In the genomic region with DNA sequence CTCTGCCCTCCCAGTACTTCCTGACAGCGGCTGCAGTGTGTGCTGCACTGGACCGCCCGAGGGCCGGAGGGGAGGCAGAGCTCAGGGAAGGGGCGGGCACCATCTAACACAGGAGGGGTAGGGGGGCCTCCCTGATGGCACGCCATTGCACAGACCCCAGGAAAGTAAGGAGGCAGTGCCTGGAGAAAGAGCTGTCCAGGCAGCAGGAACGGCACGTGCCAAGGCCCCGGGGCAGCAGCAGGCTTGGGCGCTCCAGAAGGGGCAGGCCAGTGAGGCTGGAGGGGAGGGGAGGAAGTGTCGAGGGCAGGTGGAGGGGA, we compare ENCODE assay signal across 25 cellular contexts.
A peak's percentile ranks its signal among the peaks of the same experiment; 100 is the strongest.
DNase-seq lines count a peak whose midpoint lies in the region; ATAC-seq and TF ChIP-seq lines count a peak whose summit lies in the region.
"Had no signal": no experiment of that assay in that cellular context is flagged by ENCODE, and none has a peak within 500 bp of the region (broad histone marks: within the 10 kb centered on the region; RNA-seq: fewer than 3 reads in every experiment).

No MANE protein-coding gene starts in this region.

- peaks cover 20% of the 10 kb centered on the region for H3K4me1 ChIP-seq in BE2C
- peaks cover 0 to 17% (median 6%) of the 10 kb centered on the region in 12 donors for H3K4me1 ChIP-seq in heart left ventricle
- H3K4me1 ChIP-seq in neuronal stem cell (ENCODE audit: control insufficient read depth in 2 of 2, insufficient read depth in 1 of 2, low read depth in 1 of 2, low read length in 2 of 2), result peaks cover 0 to 22% of the 10 kb centered on the region in 2 donors

- H3K4ac ChIP-seq in neuronal stem cell (ENCODE audit: low read length), result no peak overlapping the region

- no peak overlapping the region for H4K91ac ChIP-seq in neuronal stem cell (ENCODE audit: low read depth, low read length, poor library complexity)

- TF ChIP-seq CTCF in BE2C (IDR thresholded peaks at IDR 0.05; ENCODE audit: low read depth, low read length), result no peak
- no peak for TF ChIP-seq CTCF in heart left ventricle (IDR thresholded peaks at IDR 0.05)

- H2AK5ac ChIP-seq in neuronal stem cell (ENCODE audit: low read depth, low read length), result no peak overlapping the region

- intact Hi-C loops in heart left ventricle (cut with DNase I), result no loop called here

- H2BK120ac ChIP-seq in neuronal stem cell (ENCODE audit: low read depth, low read length), result no peak overlapping the region

- no peak overlapping the region for H3K23ac ChIP-seq in neuronal stem cell (ENCODE audit: low read depth, low read length, poor library complexity)

- 74 to 84% (median 80%) methylated on average over 8 to 11 of the region's 11 CpGs for WGBS in heart left ventricle, 4 donors
- no CpG with 5 or more reads among the region's 11 CpGs for WGBS in neuronal stem cell (ENCODE audit: extremely low coverage in 2 of 2, insufficient read length in 2 of 2, insufficient replicate concordance in 1 of 2), 2 donors

- no peak for TF ChIP-seq POLR2A in heart left ventricle (IDR thresholded peaks at IDR 0.05)

- H3K9ac ChIP-seq in neuronal stem cell (ENCODE audit: low read depth, low read length, poor library complexity), result no peak overlapping the region
- H3K9ac ChIP-seq: SK-N-SH had no signal

- H2BK15ac ChIP-seq in neuronal stem cell (ENCODE audit: low read length), result peak overlapping the region; percentile 91

- H2BK5ac ChIP-seq in neuronal stem cell (ENCODE audit: low read length), result no peak overlapping the region

- no peak overlapping the region for H2AFZ ChIP-seq in neuronal stem cell (ENCODE audit: low read length)

- H2BK12ac ChIP-seq in neuronal stem cell (ENCODE audit: low read length), result no peak overlapping the region

- no peak for ATAC-seq in heart left ventricle
- ATAC-seq: CD8-positive, alpha-beta T cell; HCT116; Panc1 had no signal

- no peak overlapping the region for H3K4me3 ChIP-seq in BE2C (ENCODE audit: low read depth, low read length)
- no peak overlapping the region for H3K4me3 ChIP-seq in H7 (ENCODE audit: insufficient read depth, low read depth, low read length)
- no peak overlapping the region for H3K4me3 ChIP-seq in heart left ventricle
- H3K4me3 ChIP-seq in neuronal stem cell (ENCODE audit: low read length in 2 of 2), result no peak overlapping the region

- no peak overlapping the region for H3K27ac ChIP-seq in heart left ventricle
- H3K27ac ChIP-seq in neuronal stem cell (replicated peaks; ENCODE audit: low read length), result no peak overlapping the region
- H3K27ac ChIP-seq: C4-2B, HL-60, RWPE1 had no signal

- H4K8ac ChIP-seq in neuronal stem cell (ENCODE audit: low read depth, low read length), result no peak overlapping the region

- peak; percentile 9 for DNase-seq in BE2C
- peak; percentile 62 for DNase-seq in H7
- peak in 3 of 5 donors; percentile 5 to 22 (median 19) for DNase-seq in heart left ventricle
- no peak for DNase-seq in neuronal stem cell (ENCODE audit: low spot score)
- no peak for DNase-seq in GM03348 (ENCODE audit: low spot score)
- DNase-seq in effector CD4-positive, alpha-beta T cell, result no peak
- no peak for DNase-seq in DMS53 treated with DMSO at 0.1 percent for 48 hours (lab: John Stamatoyannopoulos, UW; ENCODE audit: unreplicated experiment)
- DNase-seq: Caco-2; CD8-positive, alpha-beta T cell; DMS79; EL; GDM1; GOT3; NCI-H1048; NCI-H1417; NCI-H1694; NCI-H2081; NCI-H2227 treated with DMSO at 0.1 percent for 48 hours; NCI-H526 treated with DMSO at 0.1 percent for 48 hours; SK-N-SH had no signal

- H3K18ac ChIP-seq in neuronal stem cell (ENCODE audit: low read length), result peak overlapping the region; percentile 96

- H3K27me3 ChIP-seq in BE2C, result no peaks in the 10 kb centered on the region
- no peaks in the 10 kb centered on the region for H3K27me3 ChIP-seq in H7 (ENCODE audit: control insufficient read depth, insufficient read depth, low read length)
- H3K27me3 ChIP-seq in heart left ventricle, result peaks cover 0 to 5% (median 0%) of the 10 kb centered on the region in 9 donors
- H3K27me3 ChIP-seq in neuronal stem cell (ENCODE audit: control insufficient read depth in 3 of 3, insufficient read depth in 3 of 3, low read depth in 1 of 3, low read length in 3 of 3), result peaks cover 0 to 16% (median 2%) of the 10 kb centered on the region in 3 experiments

- no peak overlapping the region for H3K14ac ChIP-seq in neuronal stem cell (ENCODE audit: low read length)

- H3K9me3 ChIP-seq in BE2C, result no peaks in the 10 kb centered on the region
- H3K9me3 ChIP-seq in heart left ventricle, result peaks cover 0 to 2% (median 0%) of the 10 kb centered on the region in 12 donors
- H3K9me3 ChIP-seq in neuronal stem cell (replicated peaks in 1 of 2; ENCODE audit: control insufficient read depth in 2 of 2, insufficient read depth in 1 of 2, low read depth in 1 of 2, low read length in 2 of 2), result no peaks in the 10 kb centered on the region
- H3K9me3 ChIP-seq: SK-N-SH had no signal

- H3K4me2 ChIP-seq in neuronal stem cell (ENCODE audit: insufficient read depth, low read length, poor library complexity, severe bottlenecking), result no peak overlapping the region
- H3K4me2 ChIP-seq: SK-N-SH had no signal

- no peaks in the 10 kb centered on the region for H3K79me1 ChIP-seq in neuronal stem cell (ENCODE audit: low read depth, low read length)

- H3K36me3 ChIP-seq in BE2C (no peaks in the 10 kb centered on the region), H7 (replicated peaks; ENCODE audit: control insufficient read depth, insufficient read depth, low read length) (no peaks in the 10 kb centered on the region), heart left ventricle (no peaks in the 10 kb centered on the region), neuronal stem cell (replicated peaks in 1 of 2; ENCODE audit: control insufficient read depth in 2 of 2, insufficient read depth in 2 of 2, low read length in 2 of 2) (no peaks in the 10 kb centered on the region)

Comparison
In these comparisons a context has a peak if more than half of its experiments do, and no peak if none do; other contexts are left out.
1. DNase-seq: peak in BE2C (single experiment), H7 (single experiment) and heart left ventricle (3 of 5); none in neuronal stem cell (single experiment), GM03348 (single experiment), effector CD4-positive, alpha-beta T cell (single experiment) and DMS53 treated with DMSO at 0.1 percent for 48 hours (single experiment).